ENCODE assay signal across 1 cellular context in the genomic region with DNA sequence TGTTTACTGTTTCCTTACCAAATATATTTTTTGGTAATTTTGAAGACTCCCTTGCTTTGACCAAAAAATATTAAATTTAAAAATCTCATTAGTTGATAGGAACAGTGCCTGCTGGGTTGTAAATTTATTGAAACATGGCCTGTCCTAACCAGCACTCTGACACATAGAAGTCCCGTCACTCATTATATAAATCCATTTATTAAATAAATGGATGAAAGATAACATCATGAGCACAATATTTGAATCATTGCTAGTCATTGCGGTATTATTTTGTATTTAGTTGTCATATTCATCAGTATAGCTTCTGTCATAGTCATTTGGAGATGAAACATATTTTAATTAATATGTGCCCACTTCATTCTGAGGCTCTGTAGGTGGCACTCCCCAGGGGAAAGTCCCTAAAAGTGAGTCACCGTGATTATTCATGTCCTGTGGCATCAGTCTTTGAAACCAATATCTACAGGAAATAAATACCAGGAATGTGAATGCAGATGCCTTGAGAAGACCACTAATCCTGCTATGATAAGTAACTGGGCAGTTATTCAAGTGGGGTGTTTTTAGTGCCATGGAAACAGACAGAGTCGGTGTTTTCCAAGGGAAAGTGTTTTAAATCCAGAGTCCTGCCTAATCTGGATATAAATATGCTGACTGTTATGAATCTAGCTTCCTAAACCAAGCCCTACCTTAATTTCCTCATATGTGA.
TF ChIP-seq lines count a peak whose summit lies in the region.

No MANE protein-coding gene starts in this region.

TF ChIP-seq in HCT116, 20 proteins besides CTCF, POLR2A, EP300 and RAD21 (continued from another document):
- TF ChIP-seq REST (IDR thresholded peaks at IDR 0.05; ENCODE audit: low read depth) (no peak), CEBPB (IDR thresholded peaks at IDR 0.05; ENCODE audit: low read depth) (peak; percentile 80), SIN3A (IDR thresholded peaks at IDR 0.05; ENCODE audit: low read depth) (peak; percentile 81), EZH2 (IDR thresholded peaks at IDR 0.05) (no peak), POLR2AphosphoS5 (IDR thresholded peaks at IDR 0.05; ENCODE audit: low read depth, low read length) (peak; percentile 52), EGR1 (IDR thresholded peaks at IDR 0.05; ENCODE audit: low read depth) (0 out of 2 replicates have a peak, but pooled peaks have one; percentile 47), CBX3 (IDR thresholded peaks at IDR 0.05; ENCODE audit: low read depth) (peak; percentile 90), FOSL1 (IDR thresholded peaks at IDR 0.05; ENCODE audit: low read depth) (peak; percentile 99), ZFX (IDR thresholded peaks at IDR 0.05) (no peak), SRF (IDR thresholded peaks at IDR 0.05; ENCODE audit: low read depth) (peak; percentile 30; the same call in 1 of the 2 replicates)
- TF ChIP-seq, protein P1, sequence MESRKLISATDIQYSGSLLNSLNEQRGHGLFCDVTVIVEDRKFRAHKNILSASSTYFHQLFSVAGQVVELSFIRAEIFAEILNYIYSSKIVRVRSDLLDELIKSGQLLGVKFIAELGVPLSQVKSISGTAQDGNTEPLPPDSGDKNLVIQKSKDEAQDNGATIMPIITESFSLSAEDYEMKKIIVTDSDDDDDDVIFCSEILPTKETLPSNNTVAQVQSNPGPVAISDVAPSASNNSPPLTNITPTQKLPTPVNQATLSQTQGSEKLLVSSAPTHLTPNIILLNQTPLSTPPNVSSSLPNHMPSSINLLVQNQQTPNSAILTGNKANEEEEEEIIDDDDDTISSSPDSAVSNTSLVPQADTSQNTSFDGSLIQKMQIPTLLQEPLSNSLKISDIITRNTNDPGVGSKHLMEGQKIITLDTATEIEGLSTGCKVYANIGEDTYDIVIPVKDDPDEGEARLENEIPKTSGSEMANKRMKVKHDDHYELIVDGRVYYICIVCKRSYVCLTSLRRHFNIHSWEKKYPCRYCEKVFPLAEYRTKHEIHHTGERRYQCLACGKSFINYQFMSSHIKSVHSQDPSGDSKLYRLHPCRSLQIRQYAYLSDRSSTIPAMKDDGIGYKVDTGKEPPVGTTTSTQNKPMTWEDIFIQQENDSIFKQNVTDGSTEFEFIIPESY (IDR thresholded peaks at IDR 0.05; ENCODE audit: extremely low read depth, insufficient replicate concordance, low read length), result peak; percentile 71
- TF ChIP-seq, protein P2, sequence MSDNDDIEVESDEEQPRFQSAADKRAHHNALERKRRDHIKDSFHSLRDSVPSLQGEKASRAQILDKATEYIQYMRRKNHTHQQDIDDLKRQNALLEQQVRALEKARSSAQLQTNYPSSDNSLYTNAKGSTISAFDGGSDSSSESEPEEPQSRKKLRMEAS (IDR thresholded peaks at IDR 0.05), result peak; percentile 53; the same call in 1 of the 2 replicates
